8 cellular contexts compared by ENCODE assay signal in genomic region chr13:52235900-52236595, GRCh38.
DNase-seq lines count a peak whose midpoint lies in the region; ATAC-seq and TF ChIP-seq lines count a peak whose summit lies in the region.
"Not testable (repeated sequence)": the region's sequence is repeated elsewhere in the genome, so short reads cannot be mapped to it uniquely, and the experiment has no call there.

No MANE protein-coding gene starts in this region.

- ATAC-seq in Panc1 = peak; percentile 96
- peak; percentile 77 to 80 for ATAC-seq in naive thymus-derived CD8-positive, alpha-beta T cell
- ATAC-seq in stimulated activated naive CD8-positive, alpha-beta T cell treated with anti-CD3 and anti-CD28 coated beads, Interleukin-15, amount 100 ng/mL, for 72 hours = peak; percentile 88

- POLR2A ChIA-PET in Panc1 (lab: Charles Lee) = interaction anchor here (0.7 kb wide), 1 partner anchor 38 kb away, joined by 3 read pairs; no protein-coding TSS in a partner anchor
- POLR2A ChIA-PET in naive thymus-derived CD8-positive, alpha-beta T cell (lab: Charles Lee) = not testable (repeated sequence)

- intact Hi-C loops in Panc1 (cut with micrococcal nuclease; ENCODE audit: unreplicated experiment) = not testable (repeated sequence)

- H3K79me2 ChIP-seq in fibroblast of lung (ENCODE audit: control insufficient read depth, insufficient read depth, low read length) = not testable (repeated sequence)

- H2AFZ ChIP-seq in fibroblast of lung (ENCODE audit: low read length) = not testable (repeated sequence)

- BruUV-seq in Panc1 (replicated peaks; lab: Mats Ljungman, UMichigan) = not testable (repeated sequence)

- not testable (repeated sequence) for H3K4me2 ChIP-seq in fibroblast of lung (ENCODE audit: extremely low read depth, insufficient read depth, low read length)

- H3K36me3 ChIP-seq in Panc1 (ENCODE audit: control insufficient read depth, insufficient read depth, low read length); fibroblast of lung (ENCODE audit: control insufficient read depth, insufficient read depth, low read length): not testable (repeated sequence)

- not testable (repeated sequence) for H3K4me1 Mint-ChIP-seq in naive thymus-derived CD8-positive, alpha-beta T cell; stimulated activated naive CD8-positive, alpha-beta T cell treated with anti-CD3 and anti-CD28 coated beads, Interleukin-15, amount 100 ng/mL, for 72 hours

- not testable (repeated sequence) for H3K4me1 ChIP-seq in Panc1 (ENCODE audit: control insufficient read depth, insufficient read depth, low read length); fibroblast of lung (ENCODE audit: control insufficient read depth, extremely low read depth, insufficient read depth, low read length)

- H3K9me3 Mint-ChIP-seq in naive thymus-derived CD8-positive, alpha-beta T cell; stimulated activated naive CD8-positive, alpha-beta T cell treated with anti-CD3 and anti-CD28 coated beads, Interleukin-15, amount 100 ng/mL, for 72 hours: not testable (repeated sequence)

- not testable (repeated sequence) for H3K9ac ChIP-seq in fibroblast of lung (ENCODE audit: insufficient read depth, low read length)

- not testable (repeated sequence) for H3K9me3 ChIP-seq in Panc1 (ENCODE audit: control insufficient read depth, insufficient read depth, low read depth, low read length); fibroblast of lung (ENCODE audit: control insufficient read depth, insufficient read depth, low read depth, low read length)

- not testable (repeated sequence) for H3K4me3 Mint-ChIP-seq in naive thymus-derived CD8-positive, alpha-beta T cell; stimulated activated naive CD8-positive, alpha-beta T cell treated with anti-CD3 and anti-CD28 coated beads, Interleukin-15, amount 100 ng/mL, for 72 hours

- H3K36me3 Mint-ChIP-seq in naive thymus-derived CD8-positive, alpha-beta T cell = not testable (repeated sequence)

- not testable (repeated sequence) for H3K4me3 ChIP-seq in Panc1 (ENCODE audit: low read depth in 2 of 2, low read length in 2 of 2)
- H3K4me3 ChIP-seq in fibroblast of lung (replicated peaks in 1 of 4; ENCODE audit: control extremely low read depth in 1 of 4, insufficient read depth in 1 of 4, low read depth in 3 of 4, low read length in 4 of 4) = peak overlapping the region in 1 of 4 experiments; percentile 22

- CTCF ChIA-PET in Panc1 (lab: Charles Lee) = not testable (repeated sequence)

- in situ Hi-C loops in Panc1 (cut with HindIII; ENCODE audit: low pct_unique_long_range_greater_than_20kb, low sequenced_read_pairs) = not testable (repeated sequence)

- not testable (repeated sequence) for H3K27ac ChIP-seq in Panc1 (ENCODE audit: low read length); fibroblast of lung (ENCODE audit: insufficient read depth, low read length)

- not testable (repeated sequence) for H4K20me1 ChIP-seq in fibroblast of lung (ENCODE audit: control insufficient read depth, extremely low read depth, insufficient read depth, low read length)

- peak; percentile 78 for TF ChIP-seq CTCF in Panc1 (IDR thresholded peaks at IDR 0.05)
- peak; percentile 46 to 52 for TF ChIP-seq CTCF in fibroblast of lung (conservative IDR thresholded peaks at IDR 0.05 in 1 of 2, IDR thresholded peaks at IDR 0.05 in 1 of 2; ENCODE audit: low read depth in 1 of 2, low read length in 2 of 2)

- H3K27ac Mint-ChIP-seq in naive thymus-derived CD8-positive, alpha-beta T cell; stimulated activated naive CD8-positive, alpha-beta T cell treated with anti-CD3 and anti-CD28 coated beads, Interleukin-15, amount 100 ng/mL, for 72 hours: not testable (repeated sequence)

- H3K27me3 ChIP-seq in Panc1 (ENCODE audit: control insufficient read depth, insufficient read depth, low read length); fibroblast of lung (ENCODE audit: control insufficient read depth, insufficient read depth, low read length): not testable (repeated sequence)

- not testable (repeated sequence) for H3K27me3 Mint-ChIP-seq in naive thymus-derived CD8-positive, alpha-beta T cell; stimulated activated naive CD8-positive, alpha-beta T cell treated with anti-CD3 and anti-CD28 coated beads, Interleukin-15, amount 100 ng/mL, for 72 hours

- peak; percentile 41 for DNase-seq in GF-D8 (lab: John Stamatoyannopoulos, UW)
- DNase-seq in HCEC 1CT = peak; percentile 42
- DNase-seq in LoVo (ENCODE audit: low spot score) = peak; percentile 71
- DNase-seq in Panc1 (ENCODE audit: low read depth, low spot score) = peak; percentile 15
- DNase-seq in activated T-cell treated with anti-CD3 and anti-CD28 coated beads, Interleukin-2, amount 50 U/mL, for 48 hours = peak; percentile 23 to 45
- peak; percentile 62 to 85 for DNase-seq in fibroblast of lung (ENCODE audit: low read depth in 2 of 2)
- DNase-seq in naive thymus-derived CD8-positive, alpha-beta T cell = peak; percentile 3 to 67 (median 32)
- DNase-seq in stimulated activated naive CD8-positive, alpha-beta T cell treated with anti-CD3 and anti-CD28 coated beads, Interleukin-15, amount 100 ng/mL, for 72 hours = peak; percentile 32 to 40

Comparison
In these comparisons a context has a peak if more than half of its experiments do, and no peak if none do; other contexts are left out.
1. DNase-seq: peak in every context shown above with its lines; median percentile 74 in fibroblast of lung; 71 in LoVo; 42 in HCEC 1CT; 41 in GF-D8; 36 in stimulated activated naive CD8-positive, alpha-beta T cell treated with anti-CD3 and anti-CD28 coated beads, Interleukin-15, amount 100 ng/mL, for 72 hours; 34 in activated T-cell treated with anti-CD3 and anti-CD28 coated beads, Interleukin-2, amount 50 U/mL, for 48 hours; 32 in naive thymus-derived CD8-positive, alpha-beta T cell; 15 in Panc1.